ENCODE assay signal across 16 cellular contexts in the genomic region with DNA sequence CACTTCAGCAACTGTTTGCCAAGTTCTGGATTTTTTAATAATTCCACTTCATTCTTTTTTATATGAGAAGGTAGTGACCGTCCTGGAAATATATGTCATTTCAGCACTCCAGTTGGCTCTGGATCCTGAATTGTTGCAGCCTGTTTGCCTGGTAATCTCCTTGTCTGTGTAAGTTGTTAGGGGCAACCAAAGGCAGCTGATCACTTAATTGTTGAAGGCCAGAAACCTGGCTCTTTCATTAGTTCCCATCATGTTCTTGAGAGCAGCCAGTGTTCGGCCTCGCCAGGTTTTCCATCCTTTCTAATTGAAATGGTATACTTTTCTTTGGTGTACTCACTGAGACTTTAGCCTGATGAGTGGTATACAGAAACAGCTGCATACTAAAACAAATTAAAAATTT.
DNase-seq lines count a peak whose midpoint lies in the region; ATAC-seq and TF ChIP-seq lines count a peak whose summit lies in the region.
"Had no signal": no experiment of that assay in that cellular context is flagged by ENCODE, and none has a peak within 500 bp of the region (broad histone marks: within the 10 kb centered on the region; RNA-seq: fewer than 3 reads in every experiment).

No MANE protein-coding gene starts in this region.

- ATAC-seq in HG02610 (IDR thresholded peaks at IDR 0.05; ENCODE audit: unreplicated experiment) (no peak), GM21737 (IDR thresholded peaks at IDR 0.05; ENCODE audit: unreplicated experiment) (no peak)
- ATAC-seq: left lobe of liver, pancreas had no signal

- no peak for TF ChIP-seq CTCF in retinal pigment epithelial cell (conservative IDR thresholded peaks at IDR 0.05; ENCODE audit: low read depth, low read length)

- DNase-seq in NCI-H1105 treated with DMSO at 0.1 percent for 48 hours (lab: John Stamatoyannopoulos, UW) (peak; percentile 99), NCI-H2196 (lab: John Stamatoyannopoulos, UW; ENCODE audit: unreplicated experiment) (peak; percentile 88), astrocyte of the hippocampus (ENCODE audit: low read depth, low spot score) (peak; percentile 48), retinal pigment epithelial cell (ENCODE audit: low read depth) (peak; percentile 57), globus pallidus (ENCODE audit: low spot score) (no peak)
- DNase-seq: activated effector memory CD4-positive, alpha-beta T cell treated with Interleukin-2 at 50 U/mL for 16 hours; amniotic stem cell; foreskin melanocyte; NCI-H82; pancreas; T-helper 1 cell; tibial artery had no signal

- no peak overlapping the region for H3K4me3 ChIP-seq in retinal pigment epithelial cell (ENCODE audit: low read length)
- H3K4me3 ChIP-seq: pancreas, smooth muscle cell, tibial artery had no signal
